In genomic region chrX:94256396-94256795, GRCh38 we compare ENCODE assay signal across 25 cellular contexts.
"Had no signal": no experiment of that assay in that cellular context is flagged by ENCODE, and none has a peak within 500 bp of the region (broad histone marks: within the 10 kb centered on the region; RNA-seq: fewer than 3 reads in every experiment).

No MANE protein-coding gene starts in this region.

- H3K36me3 ChIP-seq: esophagus squamous epithelium, gastroesophageal sphincter, heart right ventricle had no signal

- H3K4me1 ChIP-seq: esophagus squamous epithelium, gastroesophageal sphincter, heart right ventricle had no signal

- H3K79me2 ChIP-seq: hepatocyte had no signal

- H3K4me1 Mint-ChIP-seq: activated CD4-positive, alpha-beta T cell treated with anti-CD3 and anti-CD28 coated beads for 36 hours; activated CD4-positive, alpha-beta T cell treated with anti-CD3 and anti-CD28 coated beads, Interleukin-2, amount 10 ng/mL, durations not matched to agents 24 days and 14 days; activated CD8-positive, alpha-beta memory T cell treated with anti-CD3 and anti-CD28 coated beads, Interleukin-2, amount 10 ng/mL, durations not matched to agents 7 days and 5 days; activated naive CD4-positive, alpha-beta T cell treated with anti-CD3 and anti-CD28 coated beads, Interleukin-2, amount 10 ng/mL, durations not matched to agents 7 days and 5 days had no signal

- DNase-seq: activated CD4-positive, alpha-beta memory T cell treated with anti-CD3 and anti-CD28 coated beads for 36 hours; activated CD4-positive, alpha-beta T cell treated with anti-CD3 and anti-CD28 coated beads for 36 hours; activated CD4-positive, alpha-beta T cell treated with anti-CD3 and anti-CD28 coated beads, Interleukin-2, amount 10 ng/mL, durations not matched to agents 24 days and 14 days; activated CD4-positive, CD25-positive, alpha-beta regulatory T cell; activated CD4-positive, CD25-positive, alpha-beta regulatory T cell treated with anti-CD3 and anti-CD28 coated beads, Interleukin-2, amount 50 U/mL, for 72 hours; activated CD8-positive, alpha-beta memory T cell treated with anti-CD3 and anti-CD28 coated beads, Interleukin-2, amount 10 ng/mL, durations not matched to agents 7 days and 5 days; activated CD8-positive, alpha-beta memory T cell treated with anti-CD3 and anti-CD28 coated beads, Interleukin-2, amount 50 U/mL, for 4 hours; activated CD8-positive, alpha-beta T cell treated with anti-CD3 and anti-CD28 coated beads, Interleukin-2, amount 10 ng/mL, durations not matched to agents 7 days and 5 days; activated gamma-delta T cell; activated naive CD4-positive, alpha-beta T cell; activated naive CD4-positive, alpha-beta T cell treated with anti-CD3 and anti-CD28 coated beads, Interleukin-2, amount 10 ng/mL, durations not matched to agents 7 days and 5 days; activated T-cell treated with anti-CD3 and anti-CD28 coated beads, Interleukin-2, amount 50 U/mL, for 1 hour; activated T-cell treated with anti-CD3 and anti-CD28 coated beads, Interleukin-2, amount 50 U/mL, for 72 hours; amniotic stem cell; anterior cingulate cortex; caudate nucleus; effector memory CD8-positive, alpha-beta T cell; esophagus squamous epithelium; foreskin melanocyte; heart right ventricle; T-helper 2 cell had no signal

- H3K4me3 Mint-ChIP-seq: activated CD4-positive, alpha-beta memory T cell treated with anti-CD3 and anti-CD28 coated beads for 36 hours; activated CD4-positive, alpha-beta T cell treated with anti-CD3 and anti-CD28 coated beads for 36 hours; activated CD4-positive, alpha-beta T cell treated with anti-CD3 and anti-CD28 coated beads, Interleukin-2, amount 10 ng/mL, durations not matched to agents 24 days and 14 days; activated CD8-positive, alpha-beta memory T cell treated with anti-CD3 and anti-CD28 coated beads, Interleukin-2, amount 10 ng/mL, durations not matched to agents 7 days and 5 days; activated CD8-positive, alpha-beta T cell treated with anti-CD3 and anti-CD28 coated beads, Interleukin-2, amount 10 ng/mL, durations not matched to agents 7 days and 5 days; activated naive CD4-positive, alpha-beta T cell treated with anti-CD3 and anti-CD28 coated beads, Interleukin-2, amount 10 ng/mL, durations not matched to agents 7 days and 5 days; activated naive CD8-positive, alpha-beta T cell; activated T-cell treated with anti-CD3 and anti-CD28 coated beads, Interleukin-2, amount 50 U/mL, for 72 hours; effector memory CD8-positive, alpha-beta T cell had no signal

- H3K9me3 ChIP-seq: esophagus squamous epithelium, gastroesophageal sphincter had no signal

- H3K4me2 ChIP-seq: hepatocyte had no signal

- H3K36me3 Mint-ChIP-seq: activated CD4-positive, alpha-beta memory T cell treated with anti-CD3 and anti-CD28 coated beads for 36 hours; activated CD8-positive, alpha-beta memory T cell treated with anti-CD3 and anti-CD28 coated beads, Interleukin-2, amount 10 ng/mL, durations not matched to agents 7 days and 5 days; activated naive CD4-positive, alpha-beta T cell treated with anti-CD3 and anti-CD28 coated beads, Interleukin-2, amount 10 ng/mL, durations not matched to agents 7 days and 5 days; activated naive CD8-positive, alpha-beta T cell had no signal

- H3K27me3 ChIP-seq: esophagus squamous epithelium, gastroesophageal sphincter, heart right ventricle, hepatocyte had no signal

- H3K4me3 ChIP-seq: esophagus squamous epithelium, gastroesophageal sphincter, heart right ventricle, hepatocyte had no signal

- H3K27me3 Mint-ChIP-seq: activated CD4-positive, alpha-beta memory T cell treated with anti-CD3 and anti-CD28 coated beads for 36 hours; activated CD4-positive, alpha-beta T cell treated with anti-CD3 and anti-CD28 coated beads for 36 hours; activated CD4-positive, alpha-beta T cell treated with anti-CD3 and anti-CD28 coated beads, Interleukin-2, amount 10 ng/mL, durations not matched to agents 24 days and 14 days; activated CD8-positive, alpha-beta memory T cell treated with anti-CD3 and anti-CD28 coated beads, Interleukin-2, amount 10 ng/mL, durations not matched to agents 7 days and 5 days; activated naive CD4-positive, alpha-beta T cell treated with anti-CD3 and anti-CD28 coated beads, Interleukin-2, amount 10 ng/mL, durations not matched to agents 7 days and 5 days; activated naive CD8-positive, alpha-beta T cell; effector memory CD8-positive, alpha-beta T cell had no signal

- H3K27ac ChIP-seq: epithelial cell of prostate, esophagus squamous epithelium, gastroesophageal sphincter, heart right ventricle, hepatocyte had no signal

- ATAC-seq: activated CD4-positive, alpha-beta T cell treated with anti-CD3 and anti-CD28 coated beads for 36 hours; activated CD8-positive, alpha-beta memory T cell treated with anti-CD3 and anti-CD28 coated beads, Interleukin-2, amount 10 ng/mL, durations not matched to agents 7 days and 5 days; activated CD8-positive, alpha-beta T cell treated with anti-CD3 and anti-CD28 coated beads, Interleukin-2, amount 10 ng/mL, durations not matched to agents 7 days and 5 days; activated T-cell treated with anti-CD3 and anti-CD28 coated beads, Interleukin-2, amount 50 U/mL, for 72 hours; effector memory CD8-positive, alpha-beta T cell; gastroesophageal sphincter; heart right ventricle had no signal

- H3K9me3 Mint-ChIP-seq: activated CD4-positive, alpha-beta T cell treated with anti-CD3 and anti-CD28 coated beads, Interleukin-2, amount 10 ng/mL, durations not matched to agents 24 days and 14 days; activated naive CD4-positive, alpha-beta T cell treated with anti-CD3 and anti-CD28 coated beads, Interleukin-2, amount 10 ng/mL, durations not matched to agents 7 days and 5 days had no signal
